Comparison of ENCODE assay signal across 8 cellular contexts in the genomic region with DNA sequence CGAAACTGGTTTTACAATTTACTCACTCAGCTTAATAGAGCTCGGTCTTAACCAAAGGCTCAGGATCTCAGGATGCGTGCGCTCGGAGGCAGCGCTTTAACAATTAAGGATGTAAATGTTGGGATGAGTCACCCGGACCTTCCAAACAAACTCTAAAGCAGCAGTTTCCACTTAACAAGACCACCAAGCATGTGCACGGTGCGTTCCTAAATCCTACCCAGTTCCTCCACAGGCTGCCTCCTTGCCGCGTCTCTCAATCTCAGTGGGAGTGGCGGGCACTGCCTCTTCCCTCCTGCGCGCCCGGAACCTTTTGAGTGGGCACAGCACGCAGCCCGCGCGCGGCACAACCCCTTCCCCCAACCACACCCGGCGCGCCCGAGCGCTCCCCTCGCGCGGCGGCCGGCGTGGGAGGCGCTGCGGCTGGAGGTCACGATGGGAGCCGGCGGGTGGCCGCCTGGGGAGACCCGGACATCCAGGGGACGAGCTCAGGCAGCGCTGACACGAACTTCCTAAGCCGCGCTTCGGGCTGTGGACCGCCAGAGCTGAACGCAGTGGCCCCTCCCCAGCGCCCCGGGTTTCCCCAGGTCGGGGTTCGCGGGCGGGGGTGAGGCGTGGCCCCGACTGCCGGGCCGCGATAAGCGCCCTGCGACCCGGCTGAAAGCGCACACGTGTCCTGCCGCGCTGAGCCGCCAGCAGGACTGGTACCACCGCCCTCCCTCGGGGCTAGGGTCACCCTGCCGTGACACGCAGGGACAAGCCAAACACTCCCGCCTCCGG. TPM values are rescaled to one million over a fixed set of nuclear protein-coding genes. Genes with fewer than 3 reads are reported as not detected.
A peak's percentile ranks its signal among the peaks of the same experiment; 100 is the strongest.
DNase-seq lines count a peak whose midpoint lies in the region; ATAC-seq, FAIRE-seq and TF ChIP-seq lines count a peak whose summit lies in the region.

A gene (minus strand): TSS at position 280 of the 777 bp plus-strand sequence. CDS start 18,644 bp downstream, outside the sequence.

- peaks cover 12% of the 10 kb centered on the region for H3K4me1 ChIP-seq in mesenchymal stem cell (ENCODE audit: control insufficient read depth, insufficient read depth, low read depth, low read length)

- H3K14ac ChIP-seq in mesenchymal stem cell (ENCODE audit: low read length in 2 of 2): peak within 1 kb of the TSS in 1 of 2 experiments; percentile 91

- H2BK12ac ChIP-seq in mesenchymal stem cell (ENCODE audit: low read length in 2 of 2): peak within 1 kb of the TSS; percentile 75 to 96

- H2BK5ac ChIP-seq in mesenchymal stem cell (ENCODE audit: low read depth, low read length, poor library complexity, severe bottlenecking): no peak within 1 kb of the TSS

- H2AK5ac ChIP-seq in mesenchymal stem cell (ENCODE audit: low read length, severe bottlenecking): no peak within 1 kb of the TSS

- peak within 1 kb of the TSS; percentile 99 for H3K4me2 ChIP-seq in mesenchymal stem cell (ENCODE audit: low read length, poor library complexity, severe bottlenecking)

- FAIRE-seq in HTR-8/SVneo (lab: Jason Lieb, UNC): no peak

- H3K79me1 ChIP-seq in mesenchymal stem cell (replicated peaks; ENCODE audit: low read length, poor library complexity, severe bottlenecking): no peaks in the 10 kb centered on the region

- H3K36me3 ChIP-seq in mesenchymal stem cell (ENCODE audit: control insufficient read depth in 1 of 2, insufficient read depth in 2 of 2, low read depth in 1 of 2, low read length in 2 of 2): no peaks in the 10 kb centered on the region

- peak within 1 kb of the TSS; percentile 82 for H3K9ac ChIP-seq in mesenchymal stem cell (ENCODE audit: low read length)

- peak within 1 kb of the TSS in 1 of 2 experiments; percentile 83 for H3K23ac ChIP-seq in mesenchymal stem cell (ENCODE audit: low read length in 2 of 2)

- H3K4ac ChIP-seq in mesenchymal stem cell (ENCODE audit: low read depth in 1 of 2, low read length in 2 of 2): peak within 1 kb of the TSS; percentile 87 to 93

- DNase-seq in HTR-8/SVneo (ENCODE audit: insufficient read length, low spot score): peak; percentile 8
- peak; percentile 20 to 29 for DNase-seq in activated CD4-positive, alpha-beta T cell treated with anti-CD3 and anti-CD28 coated beads for 4 hours
- peak; percentile 3 for DNase-seq in effector CD4-positive, alpha-beta T cell
- DNase-seq in mesenchymal stem cell: peak; percentile 90
- DNase-seq in stimulated activated CD8-positive, alpha-beta memory T cell treated with anti-CD3 and anti-CD28 coated beads, Interleukin-15, amount 100 ng/mL, for 48 hours (ENCODE audit: low read depth in 2 of 2): peak; percentile 17 to 53
- no peak for DNase-seq in COLO668 (lab: John Stamatoyannopoulos, UW; ENCODE audit: unreplicated experiment)

- peak within 1 kb of the TSS; percentile 93 for H2AFZ ChIP-seq in mesenchymal stem cell (ENCODE audit: low read depth, low read length)

- peak within 1 kb of the TSS; percentile 57 for H2BK15ac ChIP-seq in mesenchymal stem cell (ENCODE audit: low read depth, poor library complexity, severe bottlenecking)

- peak; percentile 69 for ATAC-seq in GM19395 (IDR thresholded peaks at IDR 0.05; ENCODE audit: unreplicated experiment)

- H3K27ac ChIP-seq in C4-2B: peak within 1 kb of the TSS; percentile 56
- H3K27ac ChIP-seq in mesenchymal stem cell (ENCODE audit: low read length, poor library complexity, severe bottlenecking): no peak within 1 kb of the TSS

- H3K27me3 ChIP-seq in mesenchymal stem cell (ENCODE audit: control insufficient read depth in 1 of 2, insufficient read depth in 1 of 2, low read length in 2 of 2): peaks cover 0 to 4% of the 10 kb centered on the region in 2 experiments

- WGBS in mesenchymal stem cell: under 1% methylated on average over 64 of the region's 71 CpGs

- no peaks in the 10 kb centered on the region for H3K9me3 ChIP-seq in mesenchymal stem cell (ENCODE audit: control insufficient read depth, low read length)

- peak within 1 kb of the TSS; percentile 72 to 84 for H3K4me3 ChIP-seq in mesenchymal stem cell (ENCODE audit: insufficient read depth in 1 of 2, low read depth in 1 of 2, low read length in 2 of 2)

- peak within 1 kb of the TSS; percentile 78 for H4K8ac ChIP-seq in mesenchymal stem cell (ENCODE audit: low read length)

- H4K91ac ChIP-seq in mesenchymal stem cell (ENCODE audit: low read length): peak within 1 kb of the TSS; percentile 90

- H2BK120ac ChIP-seq in mesenchymal stem cell (ENCODE audit: low read depth, low read length): no peak within 1 kb of the TSS

- peak within 1 kb of the TSS; percentile 70 to 96 for H3K18ac ChIP-seq in mesenchymal stem cell (ENCODE audit: low read depth in 1 of 2, low read length in 2 of 2)

- no peak for TF ChIP-seq CTCF in C4-2B (conservative IDR thresholded peaks at IDR 0.05)

RNA-seq across cellular contexts. Expression of the gene that starts here (rescaled TPM):
- 1.1 TPM for polyA plus RNA-seq in mesenchymal stem cell (2013, experiment 1 of 2)
- polyA plus RNA-seq in mesenchymal stem cell (2013, experiment 2 of 2): 1.4 TPM
